ENCODE assay signal across 15 cellular contexts in genomic region chr13:100521912-100522490, GRCh38.
A peak's percentile ranks its signal among the peaks of the same experiment; 100 is the strongest.
DNase-seq lines count a peak whose midpoint lies in the region; ATAC-seq and TF ChIP-seq lines count a peak whose summit lies in the region.
"Had no signal": no experiment of that assay in that cellular context is flagged by ENCODE, and none has a peak within 500 bp of the region (broad histone marks: within the 10 kb centered on the region; RNA-seq: fewer than 3 reads in every experiment).

No MANE protein-coding gene starts in this region.

- no peak for TF ChIP-seq POLR2A in upper lobe of left lung (IDR thresholded peaks at IDR 0.05)

- H3K4me3 ChIP-seq in GM23338, result no peak overlapping the region
- H3K4me3 ChIP-seq in mesodermal cell (ENCODE audit: extremely low read depth, insufficient read depth, low read length, poor library complexity, severe bottlenecking), result no peak overlapping the region
- no peak overlapping the region for H3K4me3 ChIP-seq in upper lobe of left lung
- H3K4me3 ChIP-seq: body of pancreas, PC-9 had no signal

- no peaks in the 10 kb centered on the region for H3K27me3 ChIP-seq in GM23338 (ENCODE audit: insufficient read depth)
- H3K27me3 ChIP-seq in upper lobe of left lung, result no peaks in the 10 kb centered on the region
- H3K27me3 ChIP-seq: body of pancreas had no signal

- H3K9me3 ChIP-seq in T-helper 17 cell (ENCODE audit: control insufficient read depth, low read length, poor library complexity, severe bottlenecking) (no peaks in the 10 kb centered on the region), mesodermal cell (ENCODE audit: control insufficient read depth, low read length) (no peaks in the 10 kb centered on the region), upper lobe of left lung (no peaks in the 10 kb centered on the region)
- H3K9me3 ChIP-seq: body of pancreas had no signal

- H2AFZ ChIP-seq in GM23338, result no peak overlapping the region
- H2AFZ ChIP-seq: PC-9 had no signal

- no peaks in the 10 kb centered on the region for H3K9me2 ChIP-seq in GM23338 (ENCODE audit: insufficient read depth)

- H3K36me3 Mint-ChIP-seq in GM23338 (ENCODE audit: low read depth) (no peaks in the 10 kb centered on the region), T-helper 17 cell (ENCODE audit: low read depth) (peaks cover 3% of the 10 kb centered on the region)

- H3K4me1 ChIP-seq in GM23338 (ENCODE audit: insufficient read depth), result peaks cover 51% of the 10 kb centered on the region
- peaks cover 19% of the 10 kb centered on the region for H3K4me1 ChIP-seq in mesodermal cell (ENCODE audit: control insufficient read depth, insufficient read depth, low read length, poor library complexity, severe bottlenecking)
- H3K4me1 ChIP-seq in upper lobe of left lung, result no peaks in the 10 kb centered on the region

- 89 to 92% methylated on average over 7 to 8 of the region's 11 CpGs for WGBS in mesodermal cell (ENCODE audit: insufficient coverage in 2 of 2), 2 experiments
- 80 to 84% methylated on average over 11 of the region's 11 CpGs for WGBS in upper lobe of left lung, 2 donors

- H3K36me3 ChIP-seq in GM23338 (ENCODE audit: insufficient read depth) (no peaks in the 10 kb centered on the region), mesodermal cell (ENCODE audit: control insufficient read depth, insufficient read depth, low read length) (no peaks in the 10 kb centered on the region), upper lobe of left lung (peaks cover 0 to 6% (median 2%) of the 10 kb centered on the region in 4 donors)

- TF ChIP-seq CTCF in GM23338 (conservative IDR thresholded peaks at IDR 0.05; ENCODE audit: low read depth in 2 of 2) (no peak), upper lobe of left lung (IDR thresholded peaks at IDR 0.05) (no peak)

- H3K27ac Mint-ChIP-seq in GM23338 (no peak overlapping the region), T-helper 17 cell (peak overlapping the region; percentile 39)
- H3K27ac Mint-ChIP-seq: activated T-helper 1 cell treated with anti-CD3 and anti-CD28 coated beads, Interleukin-12 subunit alpha, Interleukin-12 subunit beta, Interleukin-2, Interleukin-4 antibody, amounts not matched to agents 30 ng/mL and 10 ng/mL and 1 ng/mL, durations not matched to agents 14 hours and 24 hours and 36 hours; HFFc6 had no signal

- H3K4me1 Mint-ChIP-seq in GM23338 (peaks cover 67% of the 10 kb centered on the region), T-helper 17 cell (peaks cover 12% of the 10 kb centered on the region)

- H3K4me3 Mint-ChIP-seq in GM23338, result no peak overlapping the region
- H3K4me3 Mint-ChIP-seq in T-helper 17 cell, result peak overlapping the region; percentile 33
- H3K4me3 Mint-ChIP-seq: HFFc6 had no signal

- H3K27ac ChIP-seq in GM23338 (ENCODE audit: low read depth), result no peak overlapping the region
- peak overlapping the region; percentile 23 for H3K27ac ChIP-seq in mesodermal cell (ENCODE audit: low read depth, low read length, severe bottlenecking)
- no peak overlapping the region for H3K27ac ChIP-seq in upper lobe of left lung
- H3K27ac ChIP-seq: body of pancreas, PC-9 had no signal

- H3K79me2 ChIP-seq in GM23338 (replicated peaks; ENCODE audit: insufficient read depth), result no peaks in the 10 kb centered on the region

- H3K4me2 ChIP-seq in GM23338, result peak overlapping the region; percentile 45
- H3K4me2 ChIP-seq: PC-9 had no signal

- DNase-seq in NOMO-1 treated with DMSO at 0.1 percent for 48 hours (lab: John Stamatoyannopoulos, UW; ENCODE audit: unreplicated experiment), result peak; percentile 18
- no peak for DNase-seq in NOMO-1 treated with dmso at 0.1 percent for 144 hours (lab: John Stamatoyannopoulos, UW; ENCODE audit: unreplicated experiment)
- DNase-seq in GM23338 (ENCODE audit: low spot score), result no peak
- DNase-seq in T-helper 17 cell, result no peak
- no peak for DNase-seq in SHP77 (lab: John Stamatoyannopoulos, UW)
- no peak for DNase-seq in SW 1271 (lab: John Stamatoyannopoulos, UW)
- DNase-seq in upper lobe of left lung, result no peak
- DNase-seq: body of pancreas, foreskin melanocyte, HFFc6, NCI-H2227 treated with DMSO at 0.1 percent for 48 hours, PC-9 had no signal

- H4K20me1 ChIP-seq in GM23338 (replicated peaks; ENCODE audit: insufficient read depth), result no peaks in the 10 kb centered on the region

- TF ChIP-seq EP300 in upper lobe of left lung (IDR thresholded peaks at IDR 0.05), result no peak

- H3F3A ChIP-seq in GM23338 (replicated peaks; ENCODE audit: low read depth), result peaks cover 2% of the 10 kb centered on the region; the same call in 1 of the 2 replicates

- no peak for ATAC-seq in GM23338
- ATAC-seq in T-helper 17 cell, result peak; percentile 58
- ATAC-seq in upper lobe of left lung (ENCODE audit: low FRiP score in 2 of 2), result no peak
- ATAC-seq: activated CD4-positive, CD25-positive, alpha-beta regulatory T cell treated with anti-CD3 and anti-CD28 coated beads, Interleukin-2, amount 50 U/mL, for 24 hours; body of pancreas had no signal

- no peaks in the 10 kb centered on the region; the same call in 2 of the 3 replicates for H3K9me3 Mint-ChIP-seq in GM23338
- H3K9me3 Mint-ChIP-seq: activated T-helper 1 cell treated with anti-CD3 and anti-CD28 coated beads, Interleukin-12 subunit alpha, Interleukin-12 subunit beta, Interleukin-2, Interleukin-4 antibody, amounts not matched to agents 30 ng/mL and 10 ng/mL and 1 ng/mL, durations not matched to agents 14 hours and 24 hours and 36 hours; HFFc6 had no signal

- H3K27me3 Mint-ChIP-seq in GM23338 (ENCODE audit: insufficient read depth, low read depth, poor library complexity), result peaks cover 14% of the 10 kb centered on the region
- no peaks in the 10 kb centered on the region for H3K27me3 Mint-ChIP-seq in T-helper 17 cell

TF ChIP-seq in GM23338, 12 proteins besides CTCF, POLR2A, EP300 and RAD21 (continues in another document):
- no peak for TF ChIP-seq JUNB (IDR thresholded peaks at IDR 0.05; ENCODE audit: unreplicated experiment)
- no peak for TF ChIP-seq EZH2phosphoT487 (IDR thresholded peaks at IDR 0.05; ENCODE audit: unreplicated experiment)
- no peak for TF ChIP-seq EZH2 (IDR thresholded peaks at IDR 0.05; ENCODE audit: low read depth, unreplicated experiment)
- TF ChIP-seq, protein P1, sequence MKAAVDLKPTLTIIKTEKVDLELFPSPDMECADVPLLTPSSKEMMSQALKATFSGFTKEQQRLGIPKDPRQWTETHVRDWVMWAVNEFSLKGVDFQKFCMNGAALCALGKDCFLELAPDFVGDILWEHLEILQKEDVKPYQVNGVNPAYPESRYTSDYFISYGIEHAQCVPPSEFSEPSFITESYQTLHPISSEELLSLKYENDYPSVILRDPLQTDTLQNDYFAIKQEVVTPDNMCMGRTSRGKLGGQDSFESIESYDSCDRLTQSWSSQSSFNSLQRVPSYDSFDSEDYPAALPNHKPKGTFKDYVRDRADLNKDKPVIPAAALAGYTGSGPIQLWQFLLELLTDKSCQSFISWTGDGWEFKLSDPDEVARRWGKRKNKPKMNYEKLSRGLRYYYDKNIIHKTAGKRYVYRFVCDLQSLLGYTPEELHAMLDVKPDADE (IDR thresholded peaks at IDR 0.05), result no peak
- TF ChIP-seq ZNF331 (CRISPR knock-in tag; IDR thresholded peaks at IDR 0.05; ENCODE audit: low read depth), result no peak
- TF ChIP-seq REST (IDR thresholded peaks at IDR 0.05; ENCODE audit: unreplicated experiment), result no peak
- no peak for TF ChIP-seq ZNF114 (CRISPR knock-in tag; IDR thresholded peaks at IDR 0.05)
- TF ChIP-seq STAT1 (IDR thresholded peaks at IDR 0.05; ENCODE audit: unreplicated experiment), result no peak
